19 cellular contexts compared by ENCODE assay signal in genomic region chr5:102664946-102665345, GRCh38.
DNase-seq lines count a peak whose midpoint lies in the region; ATAC-seq and TF ChIP-seq lines count a peak whose summit lies in the region.
"Had no signal": no experiment of that assay in that cellular context is flagged by ENCODE, and none has a peak within 500 bp of the region (broad histone marks: within the 10 kb centered on the region; RNA-seq: fewer than 3 reads in every experiment).

No MANE protein-coding gene starts in this region.

- H3K27ac ChIP-seq in ACC112 (ENCODE audit: low read depth, low read length) = no peak overlapping the region
- peak overlapping the region; percentile 19 to 85 (median 72) for H3K27ac ChIP-seq in adrenal gland
- H3K27ac ChIP-seq in neural cell (ENCODE audit: low read length) = peak overlapping the region; percentile 52
- no peak overlapping the region for H3K27ac ChIP-seq in thyroid gland
- H3K27ac ChIP-seq: body of pancreas, SK-N-MC had no signal

- H3K79me2 ChIP-seq in ACC112 (ENCODE audit: control insufficient read depth, insufficient read depth, low read length, unreplicated experiment) (no peaks in the 10 kb centered on the region), neural cell (replicated peaks; ENCODE audit: insufficient read depth, low read length) (no peaks in the 10 kb centered on the region)

- no peak for TF ChIP-seq RAD21 in neural cell (conservative IDR thresholded peaks at IDR 0.05)

- no peaks in the 10 kb centered on the region for H4K20me1 ChIP-seq in neural cell (ENCODE audit: insufficient read depth)

- TF ChIP-seq EP300 in neural cell (conservative IDR thresholded peaks at IDR 0.05; ENCODE audit: poor library complexity, severe bottlenecking) = no peak

- intact Hi-C loops in adrenal gland (cut with DNase I) = loop anchor here in 1 of 2 donors (10.0 kb wide), 1 partner anchor 80 kb away; no protein-coding TSS in a partner anchor
- intact Hi-C loops in thyroid gland (cut with DNase I) = no loop called here

- H3K27me3 ChIP-seq in ACC112 (ENCODE audit: insufficient read depth, low read length) (no peaks in the 10 kb centered on the region), adrenal gland (no peaks in the 10 kb centered on the region), neural cell (ENCODE audit: insufficient read depth, low read depth, low read length) (no peaks in the 10 kb centered on the region), thyroid gland (no peaks in the 10 kb centered on the region)
- H3K27me3 ChIP-seq: body of pancreas had no signal

- DNase-seq in G401 (ENCODE audit: low spot score) (peak; percentile 78), adrenal gland (no peak), thyroid gland (no peak)
- DNase-seq: activated naive CD8-positive, alpha-beta T cell treated with anti-CD3 and anti-CD28 coated beads for 36 hours; body of pancreas; CD4-positive, CD25-positive, alpha-beta regulatory T cell; effector memory CD4-positive, alpha-beta T cell; glutamatergic neuron; KBM-7; MM.1S; naive thymus-derived CD8-positive, alpha-beta T cell; NCI-H187; NCI-H446 treated with DMSO at 0.1 percent for 48 hours; RPMI8226 had no signal

- H3K9me3 ChIP-seq in adrenal gland (replicated peaks in 1 of 3) = no peaks in the 10 kb centered on the region
- no peaks in the 10 kb centered on the region for H3K9me3 ChIP-seq in neural cell (ENCODE audit: low read length)
- H3K9me3 ChIP-seq in thyroid gland = no peaks in the 10 kb centered on the region
- H3K9me3 ChIP-seq: body of pancreas had no signal

- no peak for TF ChIP-seq POLR2A in adrenal gland (IDR thresholded peaks at IDR 0.05)
- TF ChIP-seq POLR2A in thyroid gland (IDR thresholded peaks at IDR 0.05) = no peak

- H3K4me3 ChIP-seq in ACC112 (ENCODE audit: low read depth, low read length) (peak overlapping the region; percentile 59), adrenal gland (no peak overlapping the region), neural cell (ENCODE audit: low read length) (no peak overlapping the region), thyroid gland (replicated peaks in 1 of 3) (no peak overlapping the region)
- H3K4me3 ChIP-seq: body of pancreas, SK-N-MC had no signal

- H3K4me2 ChIP-seq in neural cell (ENCODE audit: low read length) = peak overlapping the region; percentile 34

- H2AFZ ChIP-seq in ACC112 (ENCODE audit: low read length, unreplicated experiment) (peak overlapping the region; percentile 52), neural cell (ENCODE audit: low read depth, low read length) (peak overlapping the region; percentile 30)

- no peaks in the 10 kb centered on the region for H3F3A ChIP-seq in neural cell (ENCODE audit: insufficient read depth, low read length, poor library complexity, severe bottlenecking)

- H3K4me1 ChIP-seq in ACC112 (ENCODE audit: control insufficient read depth, insufficient read depth, low read length, unreplicated experiment) (peaks cover 14% of the 10 kb centered on the region), adrenal gland (replicated peaks in 1 of 2) (peaks cover 31 to 35% of the 10 kb centered on the region in 2 donors), thyroid gland (peaks cover 0 to 9% of the 10 kb centered on the region in 2 donors)

- H3K36me3 ChIP-seq in ACC112 (ENCODE audit: insufficient read depth, low read length) (no peaks in the 10 kb centered on the region), adrenal gland (replicated peaks in 1 of 2) (no peaks in the 10 kb centered on the region), neural cell (ENCODE audit: insufficient read depth, low read length) (no peaks in the 10 kb centered on the region), thyroid gland (no peaks in the 10 kb centered on the region)

- WGBS in adrenal gland, 4 donors = 34 to 47% (median 40%) methylated on average over 2 of the region's 2 CpGs
- WGBS in thyroid gland, 2 donors = 71 to 73% methylated on average over 2 of the region's 2 CpGs

- no peak for ATAC-seq in HG03095 (IDR thresholded peaks at IDR 0.05; ENCODE audit: unreplicated experiment)
- no peak for ATAC-seq in GM18873 (IDR thresholded peaks at IDR 0.05; ENCODE audit: low FRiP score, unreplicated experiment)
- ATAC-seq: body of pancreas; naive thymus-derived CD8-positive, alpha-beta T cell had no signal

- no peak overlapping the region for H3K9ac ChIP-seq in neural cell (ENCODE audit: low read length)

- in situ Hi-C loops in G401 (cut with HindIII; ENCODE audit: low sequenced_read_pairs) = no loop called here

- no peak for TF ChIP-seq CTCF in adrenal gland (IDR thresholded peaks at IDR 0.05)
- TF ChIP-seq CTCF in neural cell (IDR thresholded peaks at IDR 0.05; ENCODE audit: poor library complexity, severe bottlenecking) = no peak
- no peak for TF ChIP-seq CTCF in thyroid gland (IDR thresholded peaks at IDR 0.05)

- H3K9me2 ChIP-seq in neural cell (ENCODE audit: insufficient read depth, low read length) = no peaks in the 10 kb centered on the region

TF ChIP-seq in neural cell, 6 proteins besides CTCF, POLR2A, EP300 and RAD21:
- TF ChIP-seq EZH2 (IDR thresholded peaks at IDR 0.05; ENCODE audit: borderline replicate concordance, insufficient read depth, low read length, poor library complexity, severe bottlenecking) = no peak

Comparison
In these comparisons a context has a peak if more than half of its experiments do, and no peak if none do; other contexts are left out.
1. H3K27ac ChIP-seq: peak in adrenal gland (5 of 5) and neural cell (single experiment); none in ACC112 (single experiment) and thyroid gland (0 of 3).